In the genomic region with DNA sequence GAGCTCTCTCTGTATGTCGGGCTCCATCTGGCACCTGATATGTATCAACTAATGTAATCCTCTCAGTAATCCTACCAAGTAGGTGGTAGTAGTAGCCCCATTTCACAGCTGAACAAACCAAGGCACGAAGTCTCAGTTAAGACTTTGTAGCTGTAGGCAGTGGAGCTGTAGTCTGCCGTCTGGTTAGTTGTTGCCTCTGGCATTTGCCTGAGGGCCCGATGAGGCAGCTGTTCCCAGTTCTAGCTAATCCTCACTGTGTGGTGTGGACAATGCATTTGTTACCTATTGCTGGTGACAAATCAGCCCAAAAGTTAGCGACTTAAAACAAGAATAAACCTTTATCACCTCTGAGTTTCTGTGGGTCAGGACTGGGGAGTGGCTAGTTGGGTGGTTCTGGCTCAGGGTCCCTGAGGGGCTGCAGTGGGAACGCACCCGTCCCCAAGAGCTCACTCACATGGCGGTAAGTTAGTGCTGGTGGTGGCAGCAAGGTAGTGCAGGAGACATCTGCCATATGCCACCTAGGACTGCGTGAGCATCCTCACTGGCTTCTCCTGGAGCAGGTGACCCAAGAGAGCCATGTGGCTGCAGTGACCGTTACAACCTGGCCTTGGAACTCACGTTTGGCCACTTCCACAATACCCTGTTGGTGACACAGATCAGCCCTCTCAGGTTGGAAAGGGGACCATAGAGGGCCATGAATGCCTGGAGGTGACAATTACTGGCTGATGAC, we compare ENCODE assay signal across 23 cellular contexts.
"Had no signal": no experiment of that assay in that cellular context is flagged by ENCODE, and none has a peak within 500 bp of the region (broad histone marks: within the 10 kb centered on the region; RNA-seq: fewer than 3 reads in every experiment).

No MANE protein-coding gene starts in this region.

- H3K27me3 ChIP-seq: brain microvascular endothelial cell, colonic mucosa had no signal

- H3K4me3 ChIP-seq: colonic mucosa, lower lobe of right lung had no signal

- H3K36me3 Mint-ChIP-seq: natural killer cell treated with Interleukin-12 subunit alpha and Interleukin-12 subunit beta and Interleukin-15 and Interleukin-18, amount 100 ng/mL, for 72 hours had no signal

- H3K4me3 Mint-ChIP-seq: activated naive CD4-positive, alpha-beta T cell treated with anti-CD3 and anti-CD28 coated beads, Interleukin-2, amount 10 ng/mL, durations not matched to agents 7 days and 5 days; activated naive CD8-positive, alpha-beta T cell treated with anti-CD3 and anti-CD28 coated beads, Interleukin-2, amount 50 U/mL, for 24 hours; natural killer cell treated with Interleukin-12 subunit alpha and Interleukin-12 subunit beta and Interleukin-15 and Interleukin-18, amount 100 ng/mL, for 72 hours; stimulated activated naive B cell treated with anti-CD40 and anti-IgM and Interleukin-4, amounts not matched to agents 10 μg/mL and 1 μg/mL and 100 μg/mL, for 72 hours had no signal

- DNase-seq: activated CD8-positive, alpha-beta memory T cell treated with anti-CD3 and anti-CD28 coated beads for 24 hours; activated CD8-positive, alpha-beta memory T cell treated with anti-CD3 and anti-CD28 coated beads, Interleukin-2, amount 50 U/mL, for 48 hours; activated effector memory CD4-positive, alpha-beta T cell treated with Interleukin-2 at 50 U/mL for 16 hours; activated naive CD4-positive, alpha-beta T cell treated with anti-CD3 and anti-CD28 coated beads, Interleukin-2, amount 10 ng/mL, durations not matched to agents 7 days and 5 days; activated naive CD8-positive, alpha-beta T cell treated with anti-CD3 and anti-CD28 coated beads, Interleukin-2, amount 50 U/mL, for 24 hours; activated T-cell treated with anti-CD3 and anti-CD28 coated beads, Interleukin-2, amount 50 U/mL, for 48 hours; aorta; brain microvascular endothelial cell; central memory CD4-positive, alpha-beta T cell; colonic mucosa; erythroblast; foreskin melanocyte; glutamatergic neuron; lower lobe of right lung; stimulated activated naive B cell treated with anti-CD40 and anti-IgM and Interleukin-4, amounts not matched to agents 10 μg/mL and 1 μg/mL and 100 μg/mL, for 72 hours; T-helper 9 cell had no signal

- H3K4me1 ChIP-seq: parathyroid adenoma had no signal

- H3K9me3 Mint-ChIP-seq: activated naive CD4-positive, alpha-beta T cell treated with anti-CD3 and anti-CD28 coated beads, Interleukin-2, amount 10 ng/mL, durations not matched to agents 7 days and 5 days; activated naive CD8-positive, alpha-beta T cell treated with anti-CD3 and anti-CD28 coated beads, Interleukin-2, amount 50 U/mL, for 24 hours; natural killer cell treated with Interleukin-12 subunit alpha and Interleukin-12 subunit beta and Interleukin-15 and Interleukin-18, amount 100 ng/mL, for 72 hours; stimulated activated naive B cell treated with anti-CD40 and anti-IgM and Interleukin-4, amounts not matched to agents 10 μg/mL and 1 μg/mL and 100 μg/mL, for 72 hours had no signal

- H3K9me3 ChIP-seq: colonic mucosa, lower lobe of right lung, neutrophil had no signal

- H3K36me3 ChIP-seq: brain microvascular endothelial cell, colonic mucosa, neutrophil had no signal

- H3K9ac ChIP-seq: parathyroid adenoma had no signal

- H2AFZ ChIP-seq: parathyroid adenoma had no signal

- ATAC-seq: activated CD4-positive, CD25-positive, alpha-beta regulatory T cell treated with anti-CD3 and anti-CD28 coated beads, Interleukin-2, amount 50 U/mL, for 24 hours; activated naive CD8-positive, alpha-beta T cell treated with anti-CD3 and anti-CD28 coated beads, Interleukin-2, amount 50 U/mL, for 24 hours; lower lobe of right lung; natural killer cell treated with Interleukin-12 subunit alpha and Interleukin-12 subunit beta and Interleukin-15 and Interleukin-18, amount 100 ng/mL, for 72 hours; sciatic nerve; stimulated activated naive B cell treated with anti-CD40 and anti-IgM and Interleukin-4, amounts not matched to agents 10 μg/mL and 1 μg/mL and 100 μg/mL, for 72 hours had no signal

- H3K27me3 Mint-ChIP-seq: activated naive CD8-positive, alpha-beta T cell treated with anti-CD3 and anti-CD28 coated beads, Interleukin-2, amount 50 U/mL, for 24 hours; natural killer cell treated with Interleukin-12 subunit alpha and Interleukin-12 subunit beta and Interleukin-15 and Interleukin-18, amount 100 ng/mL, for 72 hours; stimulated activated naive B cell treated with anti-CD40 and anti-IgM and Interleukin-4, amounts not matched to agents 10 μg/mL and 1 μg/mL and 100 μg/mL, for 72 hours had no signal

- FAIRE-seq: endometrium, keratinocyte had no signal

- H3K27ac ChIP-seq: brain microvascular endothelial cell, colonic mucosa, lower lobe of right lung, neutrophil, parathyroid adenoma had no signal

- H3K27ac Mint-ChIP-seq: activated naive CD4-positive, alpha-beta T cell treated with anti-CD3 and anti-CD28 coated beads, Interleukin-2, amount 10 ng/mL, durations not matched to agents 7 days and 5 days; activated naive CD8-positive, alpha-beta T cell treated with anti-CD3 and anti-CD28 coated beads, Interleukin-2, amount 50 U/mL, for 24 hours; natural killer cell treated with Interleukin-12 subunit alpha and Interleukin-12 subunit beta and Interleukin-15 and Interleukin-18, amount 100 ng/mL, for 72 hours; stimulated activated naive B cell treated with anti-CD40 and anti-IgM and Interleukin-4, amounts not matched to agents 10 μg/mL and 1 μg/mL and 100 μg/mL, for 72 hours had no signal
